Comparison of ENCODE assay signal across 10 cellular contexts in the genomic region with DNA sequence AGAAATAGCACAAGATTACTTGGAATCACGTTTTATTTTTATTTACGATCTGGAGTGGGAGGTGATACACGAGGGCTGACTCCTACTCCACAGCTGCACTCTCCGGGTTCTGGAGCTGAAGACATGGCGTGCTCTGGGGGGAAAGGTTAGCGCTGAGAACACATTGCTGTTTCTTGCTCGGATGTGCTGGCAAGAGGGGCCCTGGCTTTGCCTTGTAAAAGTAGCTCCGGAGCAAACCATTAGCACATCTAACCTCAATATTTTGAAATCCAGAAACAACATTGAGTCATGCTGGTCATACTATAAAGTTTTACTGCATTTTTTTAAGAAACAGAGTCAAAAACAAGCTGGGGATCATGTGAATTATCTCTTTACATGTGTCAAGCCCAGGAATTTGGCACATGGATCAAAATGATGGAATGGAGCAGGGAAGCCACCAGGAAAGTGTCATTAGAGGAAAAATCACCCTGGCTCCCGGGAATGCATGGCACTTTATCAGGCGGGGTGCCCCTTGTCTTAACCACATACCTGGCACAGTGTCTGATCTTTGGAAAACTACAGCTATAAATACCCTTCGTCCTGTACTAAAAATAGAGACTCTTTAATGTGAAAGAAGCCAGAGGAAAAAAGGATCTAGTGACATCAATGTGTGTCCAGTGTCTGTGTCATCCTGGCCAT. TPM values are rescaled to one million over a fixed set of nuclear protein-coding genes. Genes with fewer than 3 reads are reported as not detected.
DNase-seq lines count a peak whose midpoint lies in the region; ATAC-seq and TF ChIP-seq lines count a peak whose summit lies in the region.
"Had no signal": no experiment of that assay in that cellular context is flagged by ENCODE, and none has a peak within 500 bp of the region (broad histone marks: within the 10 kb centered on the region; RNA-seq: fewer than 3 reads in every experiment).

No MANE protein-coding gene starts in this region.

- peaks cover 0 to 5% of the 10 kb centered on the region in 2 donors for H3K27me3 ChIP-seq in breast epithelium
- H3K27me3 ChIP-seq in esophagus squamous epithelium, result peaks cover 0 to 72% (median 0%) of the 10 kb centered on the region in 4 donors

- no peak overlapping the region for H3K27ac Mint-ChIP-seq in T-helper 17 cell

- H3K4me3 ChIP-seq in breast epithelium (no peak overlapping the region), mesodermal cell (ENCODE audit: extremely low read depth, insufficient read depth, low read length, poor library complexity, severe bottlenecking) (no peak overlapping the region), esophagus squamous epithelium (no peak overlapping the region)

- TF ChIP-seq POLR2A in breast epithelium (IDR thresholded peaks at IDR 0.05), result no peak
- no peak for TF ChIP-seq POLR2A in esophagus squamous epithelium (IDR thresholded peaks at IDR 0.05)

- 80% methylated on average over 6 to 8 of the region's 11 CpGs for WGBS in mesodermal cell (ENCODE audit: insufficient coverage in 2 of 2), 2 experiments
- WGBS in esophagus squamous epithelium, 2 donors, result 39 to 58% methylated on average over 11 of the region's 11 CpGs

- H3K36me3 Mint-ChIP-seq in T-helper 17 cell (ENCODE audit: low read depth), result no peaks in the 10 kb centered on the region

- H3K4me1 ChIP-seq in breast epithelium, result no peaks in the 10 kb centered on the region
- H3K4me1 ChIP-seq in mesodermal cell (ENCODE audit: control insufficient read depth, insufficient read depth, low read length, poor library complexity, severe bottlenecking), result peaks cover 62% of the 10 kb centered on the region
- no peaks in the 10 kb centered on the region for H3K4me1 ChIP-seq in esophagus squamous epithelium

- intact Hi-C loops in Right ventricle myocardium inferior (cut with DNase I) (no loop called here), cardiac septum (cut with DNase I) (no loop called here), breast epithelium (cut with DNase I; ENCODE audit: low total_unique reads) (no loop called here), esophagus squamous epithelium (cut with DNase I) (no loop called here)

- H3K4me3 Mint-ChIP-seq in T-helper 17 cell, result no peak overlapping the region

- H3K36me3 ChIP-seq in breast epithelium (no peaks in the 10 kb centered on the region), mesodermal cell (ENCODE audit: control insufficient read depth, insufficient read depth, low read length) (no peaks in the 10 kb centered on the region), esophagus squamous epithelium (no peaks in the 10 kb centered on the region)

- H3K27ac ChIP-seq in breast epithelium, result peak overlapping the region; percentile 23 to 64
- H3K27ac ChIP-seq in mesodermal cell (ENCODE audit: low read depth, low read length, severe bottlenecking), result peak overlapping the region; percentile 95
- peak overlapping the region in 2 of 4 donors; percentile 48 to 52 for H3K27ac ChIP-seq in esophagus squamous epithelium

- TF ChIP-seq CTCF in breast epithelium (IDR thresholded peaks at IDR 0.05), result no peak
- no peak for TF ChIP-seq CTCF in esophagus squamous epithelium (IDR thresholded peaks at IDR 0.05)

- H3K9me3 ChIP-seq in breast epithelium (no peaks in the 10 kb centered on the region), mesodermal cell (ENCODE audit: control insufficient read depth, low read length) (no peaks in the 10 kb centered on the region), esophagus squamous epithelium (no peaks in the 10 kb centered on the region), T-helper 17 cell (ENCODE audit: control insufficient read depth, low read length, poor library complexity, severe bottlenecking) (no peaks in the 10 kb centered on the region)

- DNase-seq in Right ventricle myocardium inferior (ENCODE audit: missing footprints) (no peak), cardiac septum (ENCODE audit: low spot score) (no peak), breast epithelium (ENCODE audit: low spot score in 2 of 2) (peak in 1 of 2 donors; percentile 38), esophagus squamous epithelium (lab: John Stamatoyannopoulos, UW) (no peak), KG1 (lab: John Stamatoyannopoulos, UW) (no peak), T-helper 17 cell (no peak)
- DNase-seq: activated T-cell treated with anti-CD3 and anti-CD28 coated beads for 4 hours; stimulated activated CD4-positive, alpha-beta T cell treated with anti-CD3 and anti-CD28 coated beads, Interleukin-2, amount 100 ng/mL, for 48 hours had no signal

- H3K4me1 Mint-ChIP-seq in T-helper 17 cell, result no peaks in the 10 kb centered on the region

- ATAC-seq in Right ventricle myocardium inferior (peak; percentile 78), GM21723 (IDR thresholded peaks at IDR 0.05; ENCODE audit: unreplicated experiment) (no peak), T-helper 17 cell (no peak)

- H3K27me3 Mint-ChIP-seq in T-helper 17 cell, result peaks cover 52% of the 10 kb centered on the region

RNA-seq across cellular contexts. Expression of a gene that starts 31.6 kb away (rescaled TPM):
- total RNA-seq in Right ventricle myocardium inferior (not detected), cardiac septum (not detected), breast epithelium (not detected), esophagus squamous epithelium (not detected), T-helper 17 cell (not detected)
- not detected for polyA plus RNA-seq in mesodermal cell (2013, experiment 1 of 2)
- not detected for polyA plus RNA-seq in mesodermal cell (2013, experiment 2 of 2)
